Comparison of ENCODE assay signal across 7 cellular contexts in the genomic region with DNA sequence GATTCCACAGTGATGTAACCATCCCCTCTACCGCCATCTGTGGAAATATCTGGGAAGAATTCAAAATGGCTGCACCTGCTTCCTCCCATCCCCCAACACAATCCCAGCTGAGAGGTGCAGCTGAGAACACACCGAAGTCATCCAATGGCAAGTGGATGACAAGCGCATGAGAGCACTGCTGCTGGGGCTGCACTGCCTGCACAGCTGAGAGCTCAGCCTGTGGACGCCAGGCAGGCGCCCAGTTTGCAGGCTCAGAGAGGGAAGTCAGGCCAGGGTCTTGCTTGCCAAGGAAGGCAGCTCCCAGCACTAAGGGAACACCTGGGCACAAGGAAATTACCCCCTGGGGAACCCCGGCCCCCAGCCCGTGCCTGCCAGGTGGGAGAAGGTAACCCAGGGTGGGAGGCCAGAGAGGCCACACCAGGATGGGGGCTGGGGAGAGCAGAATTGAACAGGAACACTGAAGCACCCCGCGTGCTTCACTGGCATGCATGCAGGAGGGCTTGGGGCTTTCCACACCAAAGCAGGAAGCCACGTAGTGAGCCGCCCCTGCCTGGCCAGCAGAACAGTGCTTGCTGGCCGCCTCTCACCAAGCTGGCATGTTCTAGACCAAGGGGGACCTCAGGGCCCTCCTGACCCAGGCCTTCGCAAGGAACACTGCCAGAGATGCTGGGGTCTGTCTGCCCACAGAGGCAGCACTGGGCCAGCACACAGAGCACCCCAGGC.
DNase-seq lines count a peak whose midpoint lies in the region; ATAC-seq lines count a peak whose summit lies in the region.

No MANE protein-coding gene starts in this region.

- peak; percentile 82 for DNase-seq in NCI-H510A treated with DMSO at 0.1 percent for 48 hours (lab: John Stamatoyannopoulos, UW)
- peak in 5 of 61 donors; percentile 37 to 49 (median 42) for DNase-seq in caudate nucleus (lab: John Stamatoyannopoulos, UW)
- DNase-seq in stimulated activated CD4-positive, alpha-beta T cell treated with anti-CD3 and anti-CD28 coated beads, Interleukin-2, amount 100 ng/mL, for 4 hours (ENCODE audit: low read depth), result peak; percentile 46

- H3K27ac ChIP-seq in caudate nucleus (ENCODE audit: low read depth, low read length), result peak overlapping the region; percentile 71

- peak; percentile 46 for ATAC-seq in GM18868 (IDR thresholded peaks at IDR 0.05; ENCODE audit: unreplicated experiment)
- ATAC-seq in GM21526 (IDR thresholded peaks at IDR 0.05; ENCODE audit: low FRiP score, unreplicated experiment), result no peak
- ATAC-seq in HG03439 (IDR thresholded peaks at IDR 0.05; ENCODE audit: unreplicated experiment), result no peak
- no peak for ATAC-seq in GM21381 (IDR thresholded peaks at IDR 0.05; ENCODE audit: unreplicated experiment)
